8 cellular contexts compared by ENCODE assay signal in genomic region chr16:48556913-48557351, GRCh38. TPM values are rescaled to one million over a fixed set of nuclear protein-coding genes. Genes with fewer than 3 reads are reported as not detected.
DNase-seq lines count a peak whose midpoint lies in the region; ATAC-seq, FAIRE-seq and TF ChIP-seq lines count a peak whose summit lies in the region.

No MANE protein-coding gene starts in this region.

- H3K36me3 Mint-ChIP-seq in mesothelial cell of epicardium = peaks cover 21% of the 10 kb centered on the region

- no peak overlapping the region for H3K27ac ChIP-seq in HCT116 (ENCODE audit: low read depth, low read length)

- POLR2A ChIA-PET in HCT116 (lab: Charles Lee) = no interaction called here

- no peak for DNase-seq in GM18507 (ENCODE audit: extremely low spot score, insufficient read length, low read depth)
- peak; percentile 24 for DNase-seq in HCT116 (ENCODE audit: low read depth, low spot score)
- peak; percentile 83 for DNase-seq in RPMI7951 (ENCODE audit: low read depth)
- peak; percentile 74 for DNase-seq in fibroblast of the aortic adventitia (ENCODE audit: low read depth)
- DNase-seq in 8988T = no peak
- DNase-seq in mesothelial cell of epicardium (ENCODE audit: low spot score in 2 of 2, unreplicated experiment in 2 of 2) = no peak
- DNase-seq in G401 (ENCODE audit: low spot score) = no peak
- no peak for DNase-seq in HK-2 (ENCODE audit: unreplicated experiment)

- no peak for TF ChIP-seq POLR2A in HCT116 (IDR thresholded peaks at IDR 0.05; ENCODE audit: borderline replicate concordance, extremely low read depth, insufficient read depth, insufficient read length)

- H4K20me1 ChIP-seq in HCT116 (ENCODE audit: insufficient read depth) = 0 out of 2 replicates have a peak, but pooled peaks cover 4% of the 10 kb centered on the region

- no peak for TF ChIP-seq RAD21 in HCT116 (IDR thresholded peaks at IDR 0.05; ENCODE audit: low read depth)

- H3K27me3 Mint-ChIP-seq in mesothelial cell of epicardium (ENCODE audit: low read depth) = no peaks in the 10 kb centered on the region

- peak; percentile 81 for FAIRE-seq in GM18507 (lab: Jason Lieb, UNC)

- H3K9me3 Mint-ChIP-seq in mesothelial cell of epicardium = no peaks in the 10 kb centered on the region

- peaks cover 19% of the 10 kb centered on the region for H3K4me1 Mint-ChIP-seq in mesothelial cell of epicardium

- CTCF ChIA-PET in HCT116 (lab: Charles Lee) = interaction anchor here (0.7 kb wide), 1 partner anchor 66 kb away, joined by 3 read pairs; no protein-coding TSS in a partner anchor

- H3K9me3 ChIP-seq in HCT116 (ENCODE audit: control insufficient read depth in 1 of 2, insufficient read depth in 1 of 2, low read depth in 1 of 2, low read length in 2 of 2) = no peaks in the 10 kb centered on the region

- intact Hi-C loops in HCT116 (cut with micrococcal nuclease) = no loop called here

- in situ Hi-C loops in G401 (cut with HindIII; ENCODE audit: low sequenced_read_pairs) = no loop called here

- H3K4me3 ChIP-seq in HCT116 (replicated peaks in 1 of 2; ENCODE audit: low read depth in 1 of 2, low read length in 2 of 2) = no peak overlapping the region
- no peak overlapping the region for H3K4me3 ChIP-seq in fibroblast of the aortic adventitia (ENCODE audit: low read depth, low read length)

- TF ChIP-seq CTCF in HCT116 (IDR thresholded peaks at IDR 0.05 in 2 of 3, conservative IDR thresholded peaks at IDR 0.05 in 1 of 3; ENCODE audit: borderline replicate concordance in 1 of 3, insufficient read depth in 1 of 3, low read depth in 2 of 3, low read length in 2 of 3) (no peak), fibroblast of the aortic adventitia (IDR thresholded peaks at IDR 0.05; ENCODE audit: insufficient read depth, low read length) (no peak), mesothelial cell of epicardium (IDR thresholded peaks at IDR 0.05; ENCODE audit: unreplicated experiment) (no peak)

- peak overlapping the region; percentile 32 for H3K4me2 ChIP-seq in HCT116 (ENCODE audit: low read length)

- peaks cover 57% of the 10 kb centered on the region for H3K79me2 ChIP-seq in HCT116 (ENCODE audit: insufficient read depth, low read length)

- H2AFZ ChIP-seq in HCT116 (ENCODE audit: low read depth, low read length, poor library complexity, severe bottlenecking) = no peak overlapping the region

- H3K36me3 ChIP-seq in HCT116 (ENCODE audit: control insufficient read depth in 1 of 2, insufficient read depth in 2 of 2, low read length in 2 of 2) = peaks cover 0 to 10% of the 10 kb centered on the region in 2 experiments; a peak in 3 of 4 replicates

- RAD21 ChIA-PET in HCT116 (lab: Charles Lee; ENCODE audit: low non-redundant PET in 1 of 2, low total read pairs in 2 of 2, uncharacterized antibody in 2 of 2, unreplicated experiment in 2 of 2) = no interaction called here

- no peak overlapping the region for H3K4me3 Mint-ChIP-seq in mesothelial cell of epicardium

- H3K9me2 ChIP-seq in HCT116 (ENCODE audit: insufficient read depth) = no peaks in the 10 kb centered on the region

- no peak overlapping the region for H3K27ac Mint-ChIP-seq in mesothelial cell of epicardium

- ATAC-seq in HCT116 = peak; percentile 72

- no peak overlapping the region for H3K9ac ChIP-seq in HCT116 (ENCODE audit: low read length)

- H3K4me1 ChIP-seq in HCT116 (ENCODE audit: control insufficient read depth in 1 of 2, insufficient read depth in 2 of 2, low read length in 2 of 2) = peaks cover 0 to 16% of the 10 kb centered on the region in 2 experiments; a peak in 2 of 4 replicates

- no peaks in the 10 kb centered on the region for H3K27me3 ChIP-seq in HCT116 (ENCODE audit: insufficient read depth, low read length)

- no TSS peak for BruUV-seq in HCT116 (replicated peaks; lab: Mats Ljungman, UMichigan)

TF ChIP-seq in HCT116, 20 proteins besides CTCF, POLR2A, EP300 and RAD21:
- TF ChIP-seq JUND (IDR thresholded peaks at IDR 0.05) = peak; percentile 59
- peak; percentile 25; the same call in 1 of the 2 replicates for TF ChIP-seq CBX3 (IDR thresholded peaks at IDR 0.05; ENCODE audit: low read depth)
- TF ChIP-seq TCF7L2 (IDR thresholded peaks at IDR 0.05; ENCODE audit: borderline replicate concordance, extremely low read depth, insufficient read depth, insufficient read length) = no peak
- no peak for TF ChIP-seq POLR2AphosphoS5 (IDR thresholded peaks at IDR 0.05; ENCODE audit: low read depth, low read length)
- TF ChIP-seq ZNF274 (IDR thresholded peaks at IDR 0.05; ENCODE audit: low read depth, low read length) = no peak
- peak; percentile 79; the same call in 1 of the 2 replicates for TF ChIP-seq FOSL1 (IDR thresholded peaks at IDR 0.05; ENCODE audit: low read depth)
- peak; percentile 40 for TF ChIP-seq SP1 (IDR thresholded peaks at IDR 0.05; ENCODE audit: low read depth)

RNA-seq across cellular contexts. Expression of gene N4BP1, which starts 53.0 kb away (rescaled TPM):
- total RNA-seq in HCT116 (2021; ENCODE audit: unreplicated experiment) (24.4 TPM), fibroblast of the aortic adventitia (ENCODE audit: low replicate concordance) (28.9 and 122 TPM in 2 replicates), mesothelial cell of epicardium (48.3 to 53.4 TPM (median 48.4 TPM) in 3 replicates)
- 6.5 and 8.0 TPM in 2 replicates for polyA plus RNA-seq in HCT116 (2012)
- 13.0 and 21.5 TPM in 2 replicates for total RNA-seq in RPMI7951 (2014; rRNA removed; shearing (Covaris generic))
- 11.4 and 28.3 TPM in 2 replicates for total RNA-seq in G401 (2014; rRNA removed; shearing (Covaris generic))

Comparison
In these comparisons a context has a peak if more than half of its experiments do, and no peak if none do; other contexts are left out.
1. DNase-seq: peak in HCT116 (single experiment), RPMI7951 (single experiment) and fibroblast of the aortic adventitia (single experiment); none in GM18507 (single experiment), 8988T (single experiment), mesothelial cell of epicardium (0 of 2), G401 (single experiment) and HK-2 (single experiment).